In genomic region chr7:90595801-90596683, GRCh38 we compare ENCODE assay signal across 8 cellular contexts. TPM values are rescaled to one million over a fixed set of nuclear protein-coding genes. Genes with fewer than 3 reads are reported as not detected.
DNase-seq lines count a peak whose midpoint lies in the region; ATAC-seq and TF ChIP-seq lines count a peak whose summit lies in the region.

Gene CDK14 (plus strand): TSS chr7:90596321. CDS start chr7:90596628, 307 bp downstream.

- ATAC-seq in GM21515 (IDR thresholded peaks at IDR 0.05; ENCODE audit: unreplicated experiment) (peak; percentile 71), Panc1 (peak; percentile 93)

- DNase-seq in GF-D8 (lab: John Stamatoyannopoulos, UW) (peak; percentile 63), HUDEP-2 (lab: John Stamatoyannopoulos, UW; ENCODE audit: unreplicated experiment in 76 of 76) (peak in 42 of 76 experiments; percentile 1 to 60 (median 26)), Panc1 (ENCODE audit: low read depth, low spot score) (no peak), amniotic epithelial cell (ENCODE audit: low read depth) (peak; percentile 62), right atrium auricular region (ENCODE audit: low spot score) (peak; percentile 77), posterior vena cava (ENCODE audit: low spot score) (peak; percentile 94), inferior parietal cortex (ENCODE audit: extremely low spot score) (no peak)

- TF ChIP-seq CTCF in Panc1 (IDR thresholded peaks at IDR 0.05) (peak; percentile 84), right atrium auricular region (IDR thresholded peaks at IDR 0.05) (peak; percentile 58 to 62)

- CTCF ChIA-PET in Panc1 (lab: Charles Lee), result no interaction called here

- no TSS peak for BruUV-seq in Panc1 (replicated peaks; lab: Mats Ljungman, UMichigan)

- H3K4me1 ChIP-seq in Panc1 (ENCODE audit: control insufficient read depth, insufficient read depth, low read length) (peaks cover 6% of the 10 kb centered on the region), right atrium auricular region (peaks cover 0 to 25% of the 10 kb centered on the region in 2 donors)

- H3K36me3 ChIP-seq in Panc1 (ENCODE audit: control insufficient read depth, insufficient read depth, low read length) (no peaks in the 10 kb centered on the region), right atrium auricular region (no peaks in the 10 kb centered on the region)

- H3K27me3 ChIP-seq in Panc1 (ENCODE audit: control insufficient read depth, insufficient read depth, low read length) (peaks cover 14% of the 10 kb centered on the region), right atrium auricular region (no peaks in the 10 kb centered on the region)

- in situ Hi-C loops in Panc1 (cut with HindIII; ENCODE audit: low pct_unique_long_range_greater_than_20kb, low sequenced_read_pairs), result no loop called here

- H3K4me3 ChIP-seq in Panc1 (ENCODE audit: low read depth in 2 of 2, low read length in 2 of 2), result peak within 1 kb of the TSS; percentile 53 to 55
- H3K4me3 ChIP-seq in right atrium auricular region, result peak within 1 kb of the TSS; percentile 73 to 90

- H3K27ac ChIP-seq in Panc1 (ENCODE audit: low read length) (no peak within 1 kb of the TSS), right atrium auricular region (peak within 1 kb of the TSS; percentile 90)

- intact Hi-C loops in Panc1 (cut with micrococcal nuclease; ENCODE audit: unreplicated experiment), result no loop called here
- intact Hi-C loops in posterior vena cava (cut with DNase I), result no loop called here

- POLR2A ChIA-PET in Panc1 (lab: Charles Lee), result no interaction called here

- no peaks in the 10 kb centered on the region for H3K9me3 ChIP-seq in Panc1 (ENCODE audit: control insufficient read depth, insufficient read depth, low read depth, low read length)
- no peaks in the 10 kb centered on the region for H3K9me3 ChIP-seq in right atrium auricular region

RNA-seq across cellular contexts. Expression of gene CDK14, which starts in this region (rescaled TPM):
- total RNA-seq in Panc1 (2021; ENCODE audit: unreplicated experiment), result 3.0 TPM
- 0.84 TPM for polyA plus RNA-seq in Panc1 (2012; ENCODE audit: insufficient read length)
- total RNA-seq in right atrium auricular region, result 10 to 100 TPM; 21.5 to 37.9 TPM
- total RNA-seq in posterior vena cava, result 10 to 100 TPM; 45.3 to 53.8 TPM

Comparison
In these comparisons a context has a peak if more than half of its experiments do, and no peak if none do; other contexts are left out.
1. DNase-seq: peak in GF-D8 (single experiment), HUDEP-2 (42 of 76), amniotic epithelial cell (single experiment), right atrium auricular region (single experiment) and posterior vena cava (single experiment); none in Panc1 (single experiment) and inferior parietal cortex (single experiment).